ENCODE assay signal across 25 cellular contexts in the genomic region with DNA sequence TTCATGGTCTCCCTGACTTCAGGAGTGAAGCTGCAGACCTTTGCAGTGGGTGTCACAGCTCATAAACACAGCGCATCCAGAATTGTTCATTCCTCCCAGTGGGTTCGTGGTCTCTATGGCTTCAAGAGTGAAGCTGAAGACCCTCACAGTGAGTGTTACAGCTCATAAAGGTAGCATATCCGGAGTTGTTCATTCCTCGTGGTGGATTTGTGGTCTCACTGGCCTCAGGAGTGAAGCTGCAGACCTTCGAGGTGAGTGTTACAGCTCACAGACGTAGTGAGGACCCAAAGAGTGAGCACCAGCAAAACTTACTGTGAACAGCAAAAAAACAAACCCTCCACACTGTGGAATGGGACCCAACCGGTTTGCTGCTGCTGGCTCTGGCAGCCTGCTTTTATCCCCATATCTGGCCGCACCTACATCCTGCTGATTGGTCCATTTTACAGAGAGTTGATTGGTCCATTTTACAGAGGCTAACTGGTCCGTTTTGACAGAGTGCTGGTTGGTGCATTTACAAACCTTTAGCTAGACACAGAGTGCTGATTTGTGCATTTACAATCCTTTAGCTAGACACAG.
"Had no signal": no experiment of that assay in that cellular context is flagged by ENCODE, and none has a peak within 500 bp of the region (broad histone marks: within the 10 kb centered on the region; RNA-seq: fewer than 3 reads in every experiment).

No MANE protein-coding gene starts in this region.

- ATAC-seq: effector memory CD8-positive, alpha-beta T cell; gastrocnemius medialis; mucosa of descending colon; pancreas; sciatic nerve; stimulated activated naive B cell treated with anti-CD40 and anti-IgM and Interleukin-4, amounts not matched to agents 10 μg/mL and 1 μg/mL and 100 μg/mL, for 72 hours; T-cell had no signal

- H3K4me3 Mint-ChIP-seq: activated naive CD8-positive, alpha-beta T cell; activated T-cell treated with anti-CD3 and anti-CD28 coated beads, Interleukin-2, amount 50 U/mL, for 24 hours; effector memory CD8-positive, alpha-beta T cell; stimulated activated naive B cell treated with anti-CD40 and anti-IgM and Interleukin-4, amounts not matched to agents 10 μg/mL and 1 μg/mL and 100 μg/mL, for 72 hours; T-cell; T-helper 2 cell treated with Interferon-gamma antibody and Interleukin-4, amounts not matched to agents 5 μg/mL and 100 μg/mL, for 36 hours had no signal

- H3K27me3 ChIP-seq: adrenal gland, ascending aorta, brain microvascular endothelial cell, gastrocnemius medialis, pancreas, upper lobe of left lung had no signal

- H3K4me1 Mint-ChIP-seq: stimulated activated naive B cell treated with anti-CD40 and anti-IgM and Interleukin-4, amounts not matched to agents 10 μg/mL and 1 μg/mL and 100 μg/mL, for 72 hours; T-cell had no signal

- H3K27ac ChIP-seq: adrenal gland, ascending aorta, brain microvascular endothelial cell, esophagus squamous epithelium, gastrocnemius medialis, pancreas, upper lobe of left lung, VCaP had no signal

- DNase-seq: activated CD4-positive, alpha-beta T cell treated with anti-CD3 and anti-CD28 coated beads for 1 hour; activated naive CD4-positive, alpha-beta T cell; activated T-cell treated with anti-CD3 and anti-CD28 coated beads, Interleukin-2, amount 50 U/mL, for 24 hours; brain microvascular endothelial cell; central memory CD4-positive, alpha-beta T cell; effector memory CD8-positive, alpha-beta T cell; esophagus squamous epithelium; gastrocnemius medialis; hippocampal formation; mucosa of descending colon; small intestine; stimulated activated CD4-positive, alpha-beta T cell treated with anti-CD3 and anti-CD28 coated beads, Interleukin-15, amount 100 ng/mL, for 24 hours; stimulated activated CD8-positive, alpha-beta memory T cell treated with anti-CD3 and anti-CD28 coated beads, Interleukin-4, amount 100 ng/mL, for 48 hours; stimulated activated naive B cell treated with anti-CD40 and anti-IgM and Interleukin-4, amounts not matched to agents 10 μg/mL and 1 μg/mL and 100 μg/mL, for 72 hours; T-cell had no signal

- H3K9me3 ChIP-seq: adrenal gland, ascending aorta, esophagus squamous epithelium, gastrocnemius medialis, mucosa of descending colon, pancreas, upper lobe of left lung had no signal

- H3K27me3 Mint-ChIP-seq: activated naive CD8-positive, alpha-beta T cell; activated T-cell treated with anti-CD3 and anti-CD28 coated beads, Interleukin-2, amount 50 U/mL, for 24 hours; effector memory CD8-positive, alpha-beta T cell; stimulated activated naive B cell treated with anti-CD40 and anti-IgM and Interleukin-4, amounts not matched to agents 10 μg/mL and 1 μg/mL and 100 μg/mL, for 72 hours; T-cell had no signal

- H3K36me3 ChIP-seq: adrenal gland, ascending aorta, brain microvascular endothelial cell, esophagus squamous epithelium, gastrocnemius medialis, pancreas, upper lobe of left lung had no signal

- H3K36me3 Mint-ChIP-seq: activated naive CD8-positive, alpha-beta T cell; stimulated activated naive B cell treated with anti-CD40 and anti-IgM and Interleukin-4, amounts not matched to agents 10 μg/mL and 1 μg/mL and 100 μg/mL, for 72 hours; T-cell had no signal

- H3K4me3 ChIP-seq: adrenal gland, ascending aorta, dorsolateral prefrontal cortex, esophagus squamous epithelium, gastrocnemius medialis, mucosa of descending colon, pancreas, upper lobe of left lung had no signal

- H3K27ac Mint-ChIP-seq: activated naive CD8-positive, alpha-beta T cell; activated T-cell treated with anti-CD3 and anti-CD28 coated beads, Interleukin-2, amount 50 U/mL, for 24 hours; activated T-helper 2 cell treated with anti-CD3 and anti-CD28 coated beads, Interferon-gamma antibody, Interleukin-2, Interleukin-4, amounts not matched to agents 10 μg/mL and 5 μg/mL and 100 μg/mL, durations not matched to agents 14 hours and 24 hours and 36 hours; effector memory CD8-positive, alpha-beta T cell; stimulated activated naive B cell treated with anti-CD40 and anti-IgM and Interleukin-4, amounts not matched to agents 10 μg/mL and 1 μg/mL and 100 μg/mL, for 72 hours; T-cell; T-helper 2 cell treated with Interferon-gamma antibody and Interleukin-4, amounts not matched to agents 5 μg/mL and 100 μg/mL, for 36 hours had no signal

- H3K9me3 Mint-ChIP-seq: activated T-cell treated with anti-CD3 and anti-CD28 coated beads, Interleukin-2, amount 50 U/mL, for 24 hours; activated T-helper 2 cell treated with anti-CD3 and anti-CD28 coated beads, Interferon-gamma antibody, Interleukin-2, Interleukin-4, amounts not matched to agents 10 μg/mL and 5 μg/mL and 100 μg/mL, durations not matched to agents 14 hours and 24 hours and 36 hours; effector memory CD8-positive, alpha-beta T cell; T-cell; T-helper 2 cell treated with Interferon-gamma antibody and Interleukin-4, amounts not matched to agents 5 μg/mL and 100 μg/mL, for 36 hours had no signal

- H3K4me1 ChIP-seq: adrenal gland, ascending aorta, gastrocnemius medialis, pancreas, upper lobe of left lung had no signal
